ENCODE assay signal across 8 cellular contexts in the genomic region with DNA sequence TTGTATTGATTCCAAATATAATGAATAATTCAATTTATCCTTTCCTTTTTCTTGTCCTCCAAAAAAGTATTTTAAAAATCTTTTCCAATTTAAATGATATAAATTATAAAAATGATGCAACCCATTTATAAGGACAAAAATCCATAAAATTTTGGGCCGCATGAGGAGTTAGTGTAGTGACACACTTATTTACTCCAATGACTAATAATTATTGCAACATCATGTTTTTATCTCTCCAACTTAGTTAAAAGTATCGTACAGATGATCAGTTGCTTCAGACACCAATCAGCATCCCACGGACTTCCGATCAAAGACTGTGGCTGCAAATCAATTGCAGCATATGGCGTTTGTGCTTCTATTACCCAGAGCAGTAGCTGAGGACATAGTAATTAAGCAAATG. TPM values are rescaled to one million over a fixed set of nuclear protein-coding genes. Genes with fewer than 3 reads are reported as not detected.
"Had no signal": no experiment of that assay in that cellular context is flagged by ENCODE, and none has a peak within 500 bp of the region (broad histone marks: within the 10 kb centered on the region; RNA-seq: fewer than 3 reads in every experiment).

No MANE protein-coding gene starts in this region.

- ATAC-seq: GM23338 had no signal

- H3K27ac ChIP-seq: KMS-11 had no signal

- DNase-seq: H9, HCEC 1CT, KBM-7 had no signal

- H3K4me2 ChIP-seq: GM23338, KMS-11 had no signal

- H3K4me3 ChIP-seq: GM23338 had no signal

- FAIRE-seq: H1, H54, HTR-8/SVneo had no signal

- H3K9ac ChIP-seq: KMS-11 had no signal

- H2AFZ ChIP-seq: GM23338 had no signal

RNA-seq across cellular contexts. Expression of a gene that starts 58.6 kb away (rescaled TPM):
- total RNA-seq: H1, H9 had no signal
- polyA plus RNA-seq: GM23338, H1 had no signal
